Comparison of ENCODE assay signal across 8 cellular contexts in genomic region chr4:121800961-121801714, GRCh38. TPM values are rescaled to one million over a fixed set of nuclear protein-coding genes. Genes with fewer than 3 reads are reported as not detected.
DNase-seq lines count a peak whose midpoint lies in the region; ATAC-seq, FAIRE-seq and TF ChIP-seq lines count a peak whose summit lies in the region.

Gene EXOSC9, plus strand, starts transcription at chr4:121801323. Its CDS starts 102 bp downstream, at chr4:121801425.

- H3K4me3 ChIP-seq in adrenal gland, result peak within 1 kb of the TSS; percentile 52 to 93 (median 82)
- H3K4me3 ChIP-seq in heart left ventricle, result peak within 1 kb of the TSS; percentile 65 to 98 (median 85)
- H3K4me3 ChIP-seq in upper lobe of left lung, result peak within 1 kb of the TSS; percentile 48 to 95 (median 78)

- no peak for TF ChIP-seq EP300 in upper lobe of left lung (IDR thresholded peaks at IDR 0.05)

- H3K27ac ChIP-seq in adrenal gland (peak within 1 kb of the TSS; percentile 34 to 92 (median 90)), heart left ventricle (peak within 1 kb of the TSS; percentile 73 to 95 (median 91)), upper lobe of left lung (peak within 1 kb of the TSS; percentile 80 to 94 (median 86))

- no peaks in the 10 kb centered on the region for H3K9me3 ChIP-seq in adrenal gland (replicated peaks in 1 of 3)
- H3K9me3 ChIP-seq in heart left ventricle, result no peaks in the 10 kb centered on the region
- no peaks in the 10 kb centered on the region for H3K9me3 ChIP-seq in upper lobe of left lung

- peaks cover 0 to 30% of the 10 kb centered on the region in 2 donors for H3K36me3 ChIP-seq in adrenal gland (replicated peaks in 1 of 2)
- peaks cover 0 to 39% (median 36%) of the 10 kb centered on the region in 9 donors for H3K36me3 ChIP-seq in heart left ventricle
- H3K36me3 ChIP-seq in upper lobe of left lung, result peaks cover 6 to 37% (median 17%) of the 10 kb centered on the region in 4 donors

- TF ChIP-seq CTCF in adrenal gland (IDR thresholded peaks at IDR 0.05), result peak in 1 of 6 experiments; percentile 10
- TF ChIP-seq CTCF in heart left ventricle (IDR thresholded peaks at IDR 0.05), result no peak
- TF ChIP-seq CTCF in upper lobe of left lung (IDR thresholded peaks at IDR 0.05), result peak in 3 of 6 experiments; percentile 6 to 41 (median 31)

- DNase-seq in GM12891 (ENCODE audit: insufficient read length, low spot score), result peak; percentile 55
- DNase-seq in NCI-H146 (lab: John Stamatoyannopoulos, UW), result peak; percentile 85
- peak; percentile 83 to 94 (median 91) for DNase-seq in T-helper 1 cell
- DNase-seq in adrenal gland, result peak; percentile 93 to 97 (median 96)
- peak; percentile 95 to 97 (median 95) for DNase-seq in heart left ventricle
- DNase-seq in posterior cingulate gyrus, result peak; percentile 81 to 97 (median 89)
- peak; percentile 90 to 92 for DNase-seq in upper lobe of left lung

- H3K4me1 ChIP-seq in adrenal gland (replicated peaks in 1 of 2) (peaks cover 0 to 10% of the 10 kb centered on the region in 2 donors), heart left ventricle (peaks cover 0 to 30% (median 11%) of the 10 kb centered on the region in 12 donors), upper lobe of left lung (peaks cover 4 to 22% (median 9%) of the 10 kb centered on the region in 4 donors)

- peak; percentile 100 for FAIRE-seq in GM12891 (lab: Jason Lieb, UNC)

- H3K27me3 ChIP-seq in adrenal gland (no peaks in the 10 kb centered on the region), heart left ventricle (no peaks in the 10 kb centered on the region), upper lobe of left lung (no peaks in the 10 kb centered on the region)

- ATAC-seq in HG02840 (IDR thresholded peaks at IDR 0.05; ENCODE audit: low FRiP score, unreplicated experiment) (peak; percentile 84), heart left ventricle (peak; percentile 96 to 98 (median 98)), upper lobe of left lung (ENCODE audit: low FRiP score in 2 of 2) (peak; percentile 94 to 98)

- TF ChIP-seq POLR2A in GM12891 (IDR thresholded peaks at IDR 0.05; ENCODE audit: low read depth, low read length) (peak; percentile 76), adrenal gland (IDR thresholded peaks at IDR 0.05) (peak; percentile 63 to 83), heart left ventricle (IDR thresholded peaks at IDR 0.05) (peak in 1 of 2 donors; percentile 72), upper lobe of left lung (IDR thresholded peaks at IDR 0.05) (peak in 3 of 4 donors; percentile 41 to 87 (median 81))

- intact Hi-C loops in adrenal gland (cut with DNase I) (no loop called here), heart left ventricle (cut with DNase I) (loop anchor here in 3 of 10 donors (1.0 to 5.0 kb wide), 5 partner anchors 22 to 105 kb away; partner anchors contain the start of genes ANXA5 (in 2 of the 3), BBS7 (in 1 of the 3) and CCNA2 (in 1 of the 3)), posterior cingulate gyrus (cut with DNase I) (no loop called here)

- WGBS in adrenal gland, 4 donors, result 0 to 1% (median 0%) methylated on average over 43 to 48 of the region's 48 CpGs
- WGBS in heart left ventricle, 4 donors, result 0 to 1% (median 0%) methylated on average over 33 to 48 of the region's 48 CpGs
- 0 to 1% methylated on average over 48 of the region's 48 CpGs for WGBS in upper lobe of left lung, 2 donors

TF ChIP-seq in GM12891, 5 proteins besides CTCF, POLR2A, EP300 and RAD21:
- TF ChIP-seq TAF1 (IDR thresholded peaks at IDR 0.05; ENCODE audit: low read depth, low read length) (peak; percentile 32; the same call in 1 of the 2 replicates), POU2F2 (IDR thresholded peaks at IDR 0.05; ENCODE audit: low read depth, low read length) (0 out of 2 replicates have a peak, but pooled peaks have one; percentile 13), SPI1 (IDR thresholded peaks at IDR 0.05; ENCODE audit: low read depth, low read length) (peak; percentile 81), POLR2AphosphoS5 (IDR thresholded peaks at IDR 0.05; ENCODE audit: low read depth, low read length) (0 out of 2 replicates have a peak, but pooled peaks have one; percentile 67), PAX5 (IDR thresholded peaks at IDR 0.05; ENCODE audit: insufficient read depth, low read length, severe bottlenecking) (no peak)

RNA-seq across cellular contexts. Expression of gene EXOSC9, which starts in this region (rescaled TPM):
- polyA plus RNA-seq in GM12891 (2012; ENCODE audit: low read depth, missing spikeins), result 51.2 TPM
- total RNA-seq in adrenal gland (10 to 100 TPM; 10.6 to 26.4 (median 15.2) TPM), heart left ventricle (10 to 100 TPM; 12.2 to 23.6 (median 15.7) TPM), upper lobe of left lung (10 to 100 TPM; 10.1 to 40.9 (median 17.4) TPM)
- polyA plus RNA-seq in adrenal gland (10 to 100 TPM; 25.4 to 35.4 (median 32.9) TPM), heart left ventricle (10 to 100 TPM; 18.2 to 26.2 TPM)

Comparison
In these comparisons a context has a peak if more than half of its experiments do, and no peak if none do; other contexts are left out.
1. Peak in every context shown above with its lines: DNase-seq, ATAC-seq, H3K4me3 ChIP-seq and H3K27ac ChIP-seq.